In the genomic region with DNA sequence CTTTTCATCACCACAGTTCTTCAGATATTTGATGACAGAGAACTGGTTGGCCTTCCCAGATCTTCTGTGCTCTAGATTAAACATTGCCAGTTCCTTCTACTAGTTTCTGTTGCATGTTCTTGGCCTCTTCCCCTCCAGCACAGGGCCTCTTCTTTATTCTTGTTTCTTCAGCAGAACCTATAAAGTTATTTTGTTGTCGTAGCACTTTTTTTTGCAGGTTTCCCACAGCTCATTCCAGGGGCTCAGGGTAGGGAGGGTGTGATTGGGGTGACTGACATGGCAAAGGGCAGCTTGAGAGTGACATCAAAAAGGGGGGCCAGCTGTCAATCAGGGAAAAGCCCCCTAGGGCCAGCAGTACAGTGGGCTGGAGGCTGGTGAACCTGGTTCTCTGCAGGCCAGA, we compare ENCODE assay signal across 21 cellular contexts.
A peak's percentile ranks its signal among the peaks of the same experiment; 100 is the strongest.
DNase-seq lines count a peak whose midpoint lies in the region; ATAC-seq lines count a peak whose summit lies in the region.
"Had no signal": no experiment of that assay in that cellular context is flagged by ENCODE, and none has a peak within 500 bp of the region (broad histone marks: within the 10 kb centered on the region; RNA-seq: fewer than 3 reads in every experiment).

No MANE protein-coding gene starts in this region.

- H3K4me3 Mint-ChIP-seq in memory B cell, result peak overlapping the region; percentile 30
- peak overlapping the region; percentile 22 to 44 for H3K4me3 Mint-ChIP-seq in stimulated activated naive B cell treated with anti-CD40 and anti-IgM and Interleukin-4, amounts not matched to agents 10 μg/mL and 1 μg/mL and 100 μg/mL, for 72 hours
- H3K4me3 Mint-ChIP-seq: activated T-cell treated with anti-CD3 and anti-CD28 coated beads, Interleukin-2, amount 50 U/mL, for 4 hours; neural crest cell had no signal

- H3K4me1 Mint-ChIP-seq in memory B cell, result peaks cover 44% of the 10 kb centered on the region
- peaks cover 38 to 73% of the 10 kb centered on the region in 2 donors for H3K4me1 Mint-ChIP-seq in stimulated activated naive B cell treated with anti-CD40 and anti-IgM and Interleukin-4, amounts not matched to agents 10 μg/mL and 1 μg/mL and 100 μg/mL, for 72 hours

- peaks cover under 1% of the 10 kb centered on the region for H3K36me3 Mint-ChIP-seq in memory B cell
- H3K36me3 Mint-ChIP-seq in stimulated activated naive B cell treated with anti-CD40 and anti-IgM and Interleukin-4, amounts not matched to agents 10 μg/mL and 1 μg/mL and 100 μg/mL, for 72 hours, result peaks cover 13 to 19% of the 10 kb centered on the region in 2 donors

- H3K27ac Mint-ChIP-seq in memory B cell, result peak overlapping the region; percentile 12
- H3K27ac Mint-ChIP-seq in stimulated activated naive B cell treated with anti-CD40 and anti-IgM and Interleukin-4, amounts not matched to agents 10 μg/mL and 1 μg/mL and 100 μg/mL, for 72 hours, result peak overlapping the region; percentile 63

- DNase-seq in NOMO-1 treated with DMSO at 0.1 percent for 48 hours (lab: John Stamatoyannopoulos, UW; ENCODE audit: unreplicated experiment) (peak; percentile 7), NOMO-1 treated with dmso at 0.1 percent for 144 hours (lab: John Stamatoyannopoulos, UW; ENCODE audit: unreplicated experiment) (no peak), RPMI8226 (peak; percentile 43), memory B cell (ENCODE audit: low spot score in 2 of 2) (no peak), T-helper 2 cell (no peak), midbrain (lab: John Stamatoyannopoulos, UW) (no peak)
- no peak for DNase-seq in stimulated activated naive B cell treated with anti-CD40 and anti-IgM and Interleukin-4, amounts not matched to agents 10 μg/mL and 1 μg/mL and 100 μg/mL, for 72 hours
- DNase-seq: 8988T; activated CD4-positive, CD25-positive, alpha-beta regulatory T cell treated with anti-CD3 and anti-CD28 coated beads, Interleukin-2, amount 50 U/mL, for 72 hours; activated naive CD4-positive, alpha-beta T cell; activated T-cell treated with anti-CD3 and anti-CD28 coated beads, Interleukin-2, amount 50 U/mL, for 4 hours; adrenal gland; AML-193; glutamatergic neuron; GM23248; NCI-H1105 treated with DMSO at 0.1 percent for 48 hours; NCI-H2107; NCI-H510A treated with DMSO at 0.1 percent for 48 hours had no signal

- H3K9me3 Mint-ChIP-seq in memory B cell, result no peaks in the 10 kb centered on the region
- no peaks in the 10 kb centered on the region for H3K9me3 Mint-ChIP-seq in stimulated activated naive B cell treated with anti-CD40 and anti-IgM and Interleukin-4, amounts not matched to agents 10 μg/mL and 1 μg/mL and 100 μg/mL, for 72 hours
- H3K9me3 Mint-ChIP-seq: activated T-cell treated with anti-CD3 and anti-CD28 coated beads, Interleukin-2, amount 50 U/mL, for 4 hours; neural crest cell had no signal

- no peaks in the 10 kb centered on the region for H3K27me3 Mint-ChIP-seq in memory B cell
- no peaks in the 10 kb centered on the region for H3K27me3 Mint-ChIP-seq in stimulated activated naive B cell treated with anti-CD40 and anti-IgM and Interleukin-4, amounts not matched to agents 10 μg/mL and 1 μg/mL and 100 μg/mL, for 72 hours

- ATAC-seq in memory B cell (ENCODE audit: low read depth) (no peak), GM18861 (IDR thresholded peaks at IDR 0.05; ENCODE audit: unreplicated experiment) (no peak)
- ATAC-seq in stimulated activated naive B cell treated with anti-CD40 and anti-IgM and Interleukin-4, amounts not matched to agents 10 μg/mL and 1 μg/mL and 100 μg/mL, for 72 hours (replicated peaks), result no peak
- ATAC-seq: activated T-cell treated with anti-CD3 and anti-CD28 coated beads, Interleukin-2, amount 50 U/mL, for 4 hours; left colon had no signal

Comparison
In these comparisons a context has a peak if more than half of its experiments do, and no peak if none do; other contexts are left out.
1. DNase-seq: peak in NOMO-1 treated with DMSO at 0.1 percent for 48 hours (single experiment) and RPMI8226 (single experiment); none in NOMO-1 treated with dmso at 0.1 percent for 144 hours (single experiment), memory B cell (0 of 2), stimulated activated naive B cell treated with anti-CD40 and anti-IgM and Interleukin-4, amounts not matched to agents 10 μg/mL and 1 μg/mL and 100 μg/mL, for 72 hours (single experiment), T-helper 2 cell (0 of 5) and midbrain (single experiment).